12 cellular contexts compared by ENCODE assay signal in the genomic region with DNA sequence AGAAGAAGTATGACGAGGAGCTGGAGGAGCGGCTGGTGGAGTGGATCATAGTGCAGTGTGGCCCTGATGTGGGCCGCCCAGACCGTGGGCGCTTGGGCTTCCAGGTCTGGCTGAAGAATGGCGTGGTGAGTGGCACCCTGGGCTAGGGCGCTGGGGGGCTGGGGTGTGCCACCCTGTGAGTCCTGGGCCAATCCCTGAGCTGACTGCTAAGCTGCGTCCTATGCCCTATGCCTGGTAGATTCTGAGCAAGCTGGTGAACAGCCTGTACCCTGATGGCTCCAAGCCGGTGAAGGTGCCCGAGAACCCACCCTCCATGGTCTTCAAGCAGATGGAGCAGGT. TPM values are rescaled to one million over a fixed set of nuclear protein-coding genes. Genes with fewer than 3 reads are reported as not detected.
DNase-seq lines count a peak whose midpoint lies in the region; ATAC-seq and TF ChIP-seq lines count a peak whose summit lies in the region.
"Had no signal": no experiment of that assay in that cellular context is flagged by ENCODE, and none has a peak within 500 bp of the region (broad histone marks: within the 10 kb centered on the region; RNA-seq: fewer than 3 reads in every experiment).

No MANE protein-coding gene starts in this region.

- H2AFZ ChIP-seq in neuronal stem cell (ENCODE audit: low read length): no peak overlapping the region

- H4K8ac ChIP-seq in neuronal stem cell (ENCODE audit: low read depth, low read length): no peak overlapping the region

- H2BK15ac ChIP-seq in neuronal stem cell (ENCODE audit: low read length): no peak overlapping the region

- peak overlapping the region; percentile 32 for H3K18ac ChIP-seq in neuronal stem cell (ENCODE audit: low read length)

- no peak overlapping the region for H2BK12ac ChIP-seq in neuronal stem cell (ENCODE audit: low read length)

- H3K4me3 ChIP-seq in heart right ventricle: peak overlapping the region in 3 of 10 donors; percentile 46 to 60 (median 60)
- no peak overlapping the region for H3K4me3 ChIP-seq in neuronal stem cell (ENCODE audit: low read length in 2 of 2)
- H3K4me3 ChIP-seq in upper lobe of right lung: peak overlapping the region; percentile 2

- peaks cover 0 to 32% (median 11%) of the 10 kb centered on the region in 9 donors for H3K36me3 ChIP-seq in heart right ventricle
- peaks cover 16 to 19% of the 10 kb centered on the region in 2 donors for H3K36me3 ChIP-seq in neuronal stem cell (replicated peaks in 1 of 2; ENCODE audit: control insufficient read depth in 2 of 2, insufficient read depth in 2 of 2, low read length in 2 of 2)
- peaks cover 28% of the 10 kb centered on the region for H3K36me3 ChIP-seq in upper lobe of right lung

- H3K27ac Mint-ChIP-seq in effector memory CD8-positive, alpha-beta T cell: peak overlapping the region; percentile 79 to 84

- ATAC-seq in Right ventricle myocardium inferior: no peak
- ATAC-seq in heart right ventricle: no peak
- ATAC-seq in effector memory CD8-positive, alpha-beta T cell (replicated peaks): no peak
- ATAC-seq in upper lobe of right lung: no peak
- ATAC-seq in HG03432 (IDR thresholded peaks at IDR 0.05; ENCODE audit: unreplicated experiment): no peak
- ATAC-seq: sciatic nerve had no signal

- H3K27me3 Mint-ChIP-seq in effector memory CD8-positive, alpha-beta T cell: no peaks in the 10 kb centered on the region

- intact Hi-C loops in Right ventricle myocardium inferior (cut with DNase I): no loop called here
- intact Hi-C loops in heart right ventricle (cut with DNase I): no loop called here
- intact Hi-C loops in upper lobe of right lung (cut with DNase I): no loop called here

- DNase-seq in Right ventricle myocardium inferior (ENCODE audit: missing footprints): peak; percentile 41
- DNase-seq in heart right ventricle: no peak
- no peak for DNase-seq in effector memory CD8-positive, alpha-beta T cell
- no peak for DNase-seq in neuronal stem cell (ENCODE audit: low spot score)
- DNase-seq in upper lobe of right lung: no peak
- DNase-seq in GM19238 (ENCODE audit: insufficient read length, low spot score): no peak
- DNase-seq in activated CD4-positive, alpha-beta T cell treated with anti-CD3 and anti-CD28 coated beads, Interleukin-2, amount 50 U/mL, for 48 hours: no peak
- DNase-seq: activated CD8-positive, alpha-beta memory T cell treated with anti-CD3 and anti-CD28 coated beads, Interleukin-2, amount 50 U/mL, for 4 hours; HCEC 1CT; NCI-H1105 treated with DMSO at 0.1 percent for 48 hours had no signal

- peak overlapping the region; percentile 74 for H3K23ac ChIP-seq in neuronal stem cell (ENCODE audit: low read depth, low read length, poor library complexity)

- H3K27ac ChIP-seq in heart right ventricle: peak overlapping the region in 3 of 10 donors; percentile 87 to 92 (median 88)
- H3K27ac ChIP-seq in neuronal stem cell (replicated peaks; ENCODE audit: low read length): no peak overlapping the region
- H3K27ac ChIP-seq in upper lobe of right lung: peak overlapping the region; percentile 85

- H3K4me2 ChIP-seq in neuronal stem cell (ENCODE audit: insufficient read depth, low read length, poor library complexity, severe bottlenecking): no peak overlapping the region

- H3K4me1 Mint-ChIP-seq in effector memory CD8-positive, alpha-beta T cell (ENCODE audit: low read depth in 2 of 2): peaks cover 6 to 17% of the 10 kb centered on the region in 2 donors

- H3K14ac ChIP-seq in neuronal stem cell (ENCODE audit: low read length): no peak overlapping the region

- no peak overlapping the region for H2BK5ac ChIP-seq in neuronal stem cell (ENCODE audit: low read length)

- no peaks in the 10 kb centered on the region for H3K27me3 ChIP-seq in heart right ventricle
- no peaks in the 10 kb centered on the region for H3K27me3 ChIP-seq in neuronal stem cell (ENCODE audit: control insufficient read depth in 3 of 3, insufficient read depth in 3 of 3, low read depth in 1 of 3, low read length in 3 of 3)
- no peaks in the 10 kb centered on the region for H3K27me3 ChIP-seq in upper lobe of right lung

- H3K9ac ChIP-seq in neuronal stem cell (ENCODE audit: low read depth, low read length, poor library complexity): no peak overlapping the region

- no peaks in the 10 kb centered on the region for H3K9me3 ChIP-seq in heart right ventricle
- no peaks in the 10 kb centered on the region for H3K9me3 ChIP-seq in neuronal stem cell (replicated peaks in 1 of 2; ENCODE audit: control insufficient read depth in 2 of 2, insufficient read depth in 1 of 2, low read depth in 1 of 2, low read length in 2 of 2)
- H3K9me3 ChIP-seq in upper lobe of right lung: no peaks in the 10 kb centered on the region

- no peak overlapping the region for H3K4ac ChIP-seq in neuronal stem cell (ENCODE audit: low read length)

- H3K4me1 ChIP-seq in heart right ventricle (peaks cover 6 to 69% (median 37%) of the 10 kb centered on the region in 9 donors), neuronal stem cell (ENCODE audit: control insufficient read depth in 2 of 2, insufficient read depth in 1 of 2, low read depth in 1 of 2, low read length in 2 of 2) (peaks cover 12 to 32% of the 10 kb centered on the region in 2 donors), upper lobe of right lung (peaks cover 16% of the 10 kb centered on the region)

- WGBS in heart right ventricle, 2 donors: 93 to 95% methylated on average over 10 of the region's 10 CpGs
- WGBS in neuronal stem cell (ENCODE audit: extremely low coverage in 2 of 2, insufficient read length in 2 of 2, insufficient replicate concordance in 1 of 2), 2 donors: no CpG with 5 or more reads among the region's 10 CpGs

- H3K79me1 ChIP-seq in neuronal stem cell (ENCODE audit: low read depth, low read length): no peaks in the 10 kb centered on the region

- TF ChIP-seq CTCF in heart right ventricle (IDR thresholded peaks at IDR 0.05) (no peak), upper lobe of right lung (IDR thresholded peaks at IDR 0.05) (no peak)

- peaks cover 47% of the 10 kb centered on the region for H3K36me3 Mint-ChIP-seq in effector memory CD8-positive, alpha-beta T cell (ENCODE audit: insufficient read depth)

- H4K91ac ChIP-seq in neuronal stem cell (ENCODE audit: low read depth, low read length, poor library complexity): no peak overlapping the region

- no peak overlapping the region for H3K4me3 Mint-ChIP-seq in effector memory CD8-positive, alpha-beta T cell

- no peaks in the 10 kb centered on the region for H3K9me3 Mint-ChIP-seq in effector memory CD8-positive, alpha-beta T cell

- H2AK5ac ChIP-seq in neuronal stem cell (ENCODE audit: low read depth, low read length): no peak overlapping the region

- H2BK120ac ChIP-seq in neuronal stem cell (ENCODE audit: low read depth, low read length): no peak overlapping the region

RNA-seq across cellular contexts. Expression of gene TAGLN, which starts 3.9 kb away (rescaled TPM):
- total RNA-seq in Right ventricle myocardium inferior: 122 TPM
- 100 to 1,000 TPM in 5 of 10 donors, 10 to 100 TPM in 5; 71.7 to 215 (median 99.9) TPM for total RNA-seq in heart right ventricle
- 100 to 1,000 TPM; 319 to 883 TPM for polyA plus RNA-seq in heart right ventricle
- 159 TPM for polyA plus RNA-seq in neuronal stem cell (2013, experiment 1 of 2)
- polyA plus RNA-seq in neuronal stem cell (2013, experiment 2 of 2): 154 TPM
- total RNA-seq in upper lobe of right lung: 465 TPM

RNA-seq across cellular contexts. Expression of gene SIDT2, which starts 24.5 kb away (rescaled TPM):
- total RNA-seq in Right ventricle myocardium inferior (26.1 TPM), heart right ventricle (10 to 100 TPM; 16.2 to 33.6 (median 22.0) TPM), upper lobe of right lung (107 TPM)
- polyA plus RNA-seq in heart right ventricle: 10 to 100 TPM; 13.0 to 28.1 TPM
- polyA plus RNA-seq in neuronal stem cell (2013, experiment 1 of 2): 16.9 TPM
- polyA plus RNA-seq in neuronal stem cell (2013, experiment 2 of 2): 17.7 TPM

RNA-seq across cellular contexts. Expression of gene PCSK7, which starts 28.8 kb away (rescaled TPM):
- total RNA-seq in Right ventricle myocardium inferior (26.7 TPM), heart right ventricle (10 to 100 TPM; 20.5 to 33.6 (median 26.2) TPM), upper lobe of right lung (57.8 TPM)
- 10 to 100 TPM; 29.8 to 47.0 TPM for polyA plus RNA-seq in heart right ventricle
- 12.7 TPM for polyA plus RNA-seq in neuronal stem cell (2013, experiment 1 of 2)
- polyA plus RNA-seq in neuronal stem cell (2013, experiment 2 of 2): 12.2 TPM

RNA-seq across cellular contexts. Expression of gene RNF214, which starts 29.4 kb away (rescaled TPM):
- total RNA-seq in Right ventricle myocardium inferior (17.3 TPM), heart right ventricle (10 to 100 TPM; 20.3 to 33.5 (median 27.6) TPM), upper lobe of right lung (27.1 TPM)
- 1 to 10 TPM; 7.3 to 7.7 TPM for polyA plus RNA-seq in heart right ventricle
- polyA plus RNA-seq in neuronal stem cell (2013, experiment 1 of 2): 20.9 TPM
- polyA plus RNA-seq in neuronal stem cell (2013, experiment 2 of 2): 21.5 TPM

RNA-seq across cellular contexts. Expression of gene PAFAH1B2, which starts 59.0 kb away (rescaled TPM):
- total RNA-seq in Right ventricle myocardium inferior: 52.3 TPM
- total RNA-seq in heart right ventricle: 10 to 100 TPM; 48.8 to 71.5 (median 64.2) TPM
- 10 to 100 TPM; 18.7 to 21.6 TPM for polyA plus RNA-seq in heart right ventricle
- 89.5 TPM for polyA plus RNA-seq in neuronal stem cell (2013, experiment 1 of 2)
- 91.3 TPM for polyA plus RNA-seq in neuronal stem cell (2013, experiment 2 of 2)
- total RNA-seq in upper lobe of right lung: 86.9 TPM
